In genomic region chr3:124760601-124761000, GRCh38 we compare ENCODE assay signal across 9 cellular contexts. TPM values are rescaled to one million over a fixed set of nuclear protein-coding genes. Genes with fewer than 3 reads are reported as not detected.
A peak's percentile ranks its signal among the peaks of the same experiment; 100 is the strongest.
DNase-seq lines count a peak whose midpoint lies in the region; ATAC-seq, FAIRE-seq and TF ChIP-seq lines count a peak whose summit lies in the region.
"Had no signal": no experiment of that assay in that cellular context is flagged by ENCODE, and none has a peak within 500 bp of the region (broad histone marks: within the 10 kb centered on the region; RNA-seq: fewer than 3 reads in every experiment).

No MANE protein-coding gene starts in this region.

- H3K4me3 ChIP-seq in kidney (ENCODE audit: low read length in 2 of 2): no peak overlapping the region
- H3K4me3 ChIP-seq: colonic mucosa had no signal

- ATAC-seq in left colon (peak; percentile 76), natural killer cell (no peak)
- ATAC-seq in activated naive CD4-positive, alpha-beta T cell treated with anti-CD3 and anti-CD28 coated beads, Interleukin-2, amount 50 U/mL, for 72 hours: no peak

- no peak overlapping the region for H3K27ac ChIP-seq in kidney (ENCODE audit: low read depth in 2 of 2, low read length in 2 of 2)
- H3K27ac ChIP-seq: colonic mucosa had no signal

- H3K36me3 Mint-ChIP-seq in natural killer cell: no peaks in the 10 kb centered on the region
- H3K36me3 Mint-ChIP-seq in activated naive CD4-positive, alpha-beta T cell treated with anti-CD3 and anti-CD28 coated beads, Interleukin-2, amount 50 U/mL, for 72 hours: no peaks in the 10 kb centered on the region

- no peak for FAIRE-seq in kidney (lab: Jason Lieb, UNC)

- peaks cover 0 to 2% of the 10 kb centered on the region in 2 donors for H3K27me3 Mint-ChIP-seq in natural killer cell (ENCODE audit: low read depth in 2 of 2)

- no peak for TF ChIP-seq CTCF in GM20000 (IDR thresholded peaks at IDR 0.05; ENCODE audit: extremely low read depth, missing control alignments)
- no peak for TF ChIP-seq CTCF in natural killer cell (IDR thresholded peaks at IDR 0.05)
- TF ChIP-seq CTCF in kidney (IDR thresholded peaks at IDR 0.05; ENCODE audit: borderline replicate concordance, extremely low read depth, insufficient read depth): no peak

- peaks cover 14 to 26% of the 10 kb centered on the region in 2 donors for H3K36me3 ChIP-seq in kidney (ENCODE audit: control insufficient read depth in 1 of 2, insufficient read depth in 2 of 2, low read length in 2 of 2)
- H3K36me3 ChIP-seq: colonic mucosa had no signal

- DNase-seq in AG08396 (ENCODE audit: low spot score) (peak; percentile 76), HS-27A (ENCODE audit: low read depth) (peak; percentile 64), astrocyte of the hippocampus (ENCODE audit: low read depth, low spot score) (peak; percentile 62), left colon (no peak), GM20000 (ENCODE audit: low spot score) (no peak), natural killer cell (no peak), kidney (no peak)
- DNase-seq in activated naive CD4-positive, alpha-beta T cell treated with anti-CD3 and anti-CD28 coated beads, Interleukin-2, amount 50 U/mL, for 72 hours (ENCODE audit: low spot score in 2 of 2): no peak

- H3K9me3 ChIP-seq in kidney (ENCODE audit: control insufficient read depth in 1 of 2, low read length in 2 of 2): no peaks in the 10 kb centered on the region
- H3K9me3 ChIP-seq: colonic mucosa had no signal

- no peak overlapping the region for H3K27ac Mint-ChIP-seq in natural killer cell
- no peak overlapping the region for H3K27ac Mint-ChIP-seq in activated naive CD4-positive, alpha-beta T cell treated with anti-CD3 and anti-CD28 coated beads, Interleukin-2, amount 50 U/mL, for 72 hours

- intact Hi-C loops in left colon (cut with DNase I, micrococcal nuclease): loop anchor here in 1 of 2 donors (2.0 kb wide), 1 partner anchor 140 kb away; no protein-coding TSS in a partner anchor
- intact Hi-C loops in natural killer cell (cut with micrococcal nuclease): loop anchor here (2.0 to 10.0 kb wide), 2 partner anchors 674 to 824 kb away; no protein-coding TSS in a partner anchor
- intact Hi-C loops in kidney (cut with DNase I): loop anchor here (5.0 kb wide), 1 partner anchor 142 kb away; no protein-coding TSS in a partner anchor

- peaks cover 0 to 6% of the 10 kb centered on the region in 2 donors for H3K4me1 Mint-ChIP-seq in natural killer cell

- H3K9me3 Mint-ChIP-seq in natural killer cell: no peaks in the 10 kb centered on the region
- no peaks in the 10 kb centered on the region for H3K9me3 Mint-ChIP-seq in activated naive CD4-positive, alpha-beta T cell treated with anti-CD3 and anti-CD28 coated beads, Interleukin-2, amount 50 U/mL, for 72 hours

- peaks cover 0 to 2% of the 10 kb centered on the region in 2 donors for H3K4me1 ChIP-seq in kidney (ENCODE audit: control insufficient read depth in 1 of 2, insufficient read depth in 1 of 2, low read depth in 1 of 2, low read length in 2 of 2)
- H3K4me1 ChIP-seq: colonic mucosa had no signal

- no peak overlapping the region for H3K9ac ChIP-seq in kidney (ENCODE audit: low read length in 2 of 2)

- H3K4me3 Mint-ChIP-seq in natural killer cell: no peak overlapping the region

RNA-seq across cellular contexts. Expression of gene UMPS, which starts 30.3 kb away (rescaled TPM):
- total RNA-seq in left colon (10 to 100 TPM; 23.1 to 25.3 TPM), natural killer cell (10 to 100 TPM in 2 of 3 donors, 1 to 10 TPM in 1; 9.1 to 21.2 (median 12.2) TPM), kidney (24.7 TPM)
- polyA plus RNA-seq in kidney (ENCODE audit: insufficient read depth, low read depth, low replicate concordance): 25.7 TPM
- total RNA-seq in activated naive CD4-positive, alpha-beta T cell treated with anti-CD3 and anti-CD28 coated beads, Interleukin-2, amount 50 U/mL, for 72 hours: 10 to 100 TPM; 32.2 to 45.6 TPM

Comparison
In these comparisons a context has a peak if more than half of its experiments do, and no peak if none do; other contexts are left out.
1. DNase-seq: peak in AG08396 (single experiment), HS-27A (single experiment) and astrocyte of the hippocampus (single experiment); none in left colon (0 of 2), GM20000 (single experiment), natural killer cell (single experiment), kidney (single experiment) and activated naive CD4-positive, alpha-beta T cell treated with anti-CD3 and anti-CD28 coated beads, Interleukin-2, amount 50 U/mL, for 72 hours (0 of 2).